Comparison of ENCODE assay signal across 16 cellular contexts in genomic region chr7:151343516-151343915, GRCh38. TPM values are rescaled to one million over a fixed set of nuclear protein-coding genes. Genes with fewer than 3 reads are reported as not detected.
DNase-seq lines count a peak whose midpoint lies in the region; ATAC-seq and TF ChIP-seq lines count a peak whose summit lies in the region.
"Had no signal": no experiment of that assay in that cellular context is flagged by ENCODE, and none has a peak within 500 bp of the region (broad histone marks: within the 10 kb centered on the region; RNA-seq: fewer than 3 reads in every experiment).

No MANE protein-coding gene starts in this region.

- no peak for ATAC-seq in stimulated activated naive B cell treated with anti-CD40 and anti-IgM and Interleukin-4, amounts not matched to agents 10 μg/mL and 1 μg/mL and 100 μg/mL, for 72 hours (replicated peaks)
- ATAC-seq: left lung, right cardiac atrium had no signal

- no peak overlapping the region for H3K27ac ChIP-seq in breast epithelium
- H3K27ac ChIP-seq in SU-DHL-6 (ENCODE audit: low read depth, low read length): no peak overlapping the region
- H3K27ac ChIP-seq in endodermal cell (ENCODE audit: low read depth, low read length): no peak overlapping the region
- no peak overlapping the region for H3K27ac ChIP-seq in effector memory CD4-positive, alpha-beta T cell (ENCODE audit: insufficient read depth, low read length, poor library complexity, severe bottlenecking)

- no peaks in the 10 kb centered on the region for H3K9me2 ChIP-seq in SU-DHL-6 (replicated peaks; ENCODE audit: insufficient read depth, low read length)

- intact Hi-C loops in MCF 10A (cut with micrococcal nuclease): no loop called here
- intact Hi-C loops in breast epithelium (cut with DNase I; ENCODE audit: low total_unique reads): no loop called here

- H3K9me3 ChIP-seq in breast epithelium (no peaks in the 10 kb centered on the region), SU-DHL-6 (ENCODE audit: insufficient read depth, low read length) (no peaks in the 10 kb centered on the region), endodermal cell (ENCODE audit: control insufficient read depth, low read length) (no peaks in the 10 kb centered on the region)
- no peaks in the 10 kb centered on the region for H3K9me3 ChIP-seq in effector memory CD4-positive, alpha-beta T cell (ENCODE audit: control insufficient read depth, low read length)
- H3K9me3 ChIP-seq: left lung had no signal

- no peak for TF ChIP-seq POLR2A in breast epithelium (IDR thresholded peaks at IDR 0.05)

- no peak overlapping the region for H2AFZ ChIP-seq in SU-DHL-6 (ENCODE audit: low read depth, low read length, severe bottlenecking)

- H3K4me3 ChIP-seq in breast epithelium (no peak overlapping the region), SU-DHL-6 (ENCODE audit: insufficient read depth, low read length, poor library complexity, severe bottlenecking) (no peak overlapping the region), endodermal cell (ENCODE audit: low read length) (no peak overlapping the region)
- no peak overlapping the region for H3K4me3 ChIP-seq in effector memory CD4-positive, alpha-beta T cell (ENCODE audit: insufficient read depth, low read depth, low read length, poor library complexity, severe bottlenecking)

- no peaks in the 10 kb centered on the region for H3K4me1 Mint-ChIP-seq in MCF 10A (ENCODE audit: insufficient read depth, unreplicated experiment)
- peaks cover 2% of the 10 kb centered on the region for H3K4me1 Mint-ChIP-seq in endodermal cell
- peaks cover 26 to 51% of the 10 kb centered on the region in 2 donors for H3K4me1 Mint-ChIP-seq in stimulated activated naive B cell treated with anti-CD40 and anti-IgM and Interleukin-4, amounts not matched to agents 10 μg/mL and 1 μg/mL and 100 μg/mL, for 72 hours

- DNase-seq in MCF 10A (ENCODE audit: unreplicated experiment) (no peak), breast epithelium (ENCODE audit: low spot score in 2 of 2) (no peak), endodermal cell (no peak), cerebellar cortex (ENCODE audit: low spot score) (no peak), dedifferentiated amniotic fluid mesenchymal stem cell (ENCODE audit: extremely low spot score) (no peak)
- DNase-seq in stimulated activated naive B cell treated with anti-CD40 and anti-IgM and Interleukin-4, amounts not matched to agents 10 μg/mL and 1 μg/mL and 100 μg/mL, for 72 hours: no peak
- DNase-seq in effector memory CD4-positive, alpha-beta T cell: no peak
- DNase-seq: AML-193; amniotic stem cell; cortex of kidney; left lung; NCI-H1092 treated with DMSO at 0.1 percent for 48 hours; NCI-H226; right cardiac atrium; stimulated activated CD4-positive, alpha-beta T cell treated with anti-CD3 and anti-CD28 coated beads, Interleukin-2, amount 100 ng/mL, for 24 hours had no signal

- no peak overlapping the region for H3K9ac ChIP-seq in SU-DHL-6 (ENCODE audit: low read length)
- no peak overlapping the region for H3K9ac ChIP-seq in endodermal cell (ENCODE audit: extremely low read depth, low read length, poor library complexity, severe bottlenecking)

- H3K27ac Mint-ChIP-seq in MCF 10A (ENCODE audit: low read depth, unreplicated experiment) (peak overlapping the region; percentile 35), endodermal cell (no peak overlapping the region)
- peak overlapping the region; percentile 31 for H3K27ac Mint-ChIP-seq in stimulated activated naive B cell treated with anti-CD40 and anti-IgM and Interleukin-4, amounts not matched to agents 10 μg/mL and 1 μg/mL and 100 μg/mL, for 72 hours

- H3K79me2 ChIP-seq in SU-DHL-6 (ENCODE audit: insufficient read depth, low read length): peaks cover 18% of the 10 kb centered on the region

- peak overlapping the region; percentile 97 for H3K4me2 ChIP-seq in SU-DHL-6 (ENCODE audit: low read depth, low read length, poor library complexity, severe bottlenecking)

- H3K36me3 ChIP-seq in breast epithelium (no peaks in the 10 kb centered on the region), SU-DHL-6 (ENCODE audit: low read length) (no peaks in the 10 kb centered on the region; the same call in 1 of the 2 replicates), endodermal cell (ENCODE audit: control insufficient read depth, insufficient read depth, low read length) (peaks cover 33% of the 10 kb centered on the region)
- H3K36me3 ChIP-seq in effector memory CD4-positive, alpha-beta T cell (ENCODE audit: control insufficient read depth, insufficient read depth, low read length): peaks cover 29% of the 10 kb centered on the region

- no peaks in the 10 kb centered on the region for H3K9me3 Mint-ChIP-seq in MCF 10A (ENCODE audit: unreplicated experiment)
- peaks cover 3% of the 10 kb centered on the region for H3K9me3 Mint-ChIP-seq in endodermal cell
- H3K9me3 Mint-ChIP-seq in stimulated activated naive B cell treated with anti-CD40 and anti-IgM and Interleukin-4, amounts not matched to agents 10 μg/mL and 1 μg/mL and 100 μg/mL, for 72 hours: peaks cover 4 to 5% of the 10 kb centered on the region in 2 donors

- peaks cover 54% of the 10 kb centered on the region for H3F3A ChIP-seq in SU-DHL-6 (ENCODE audit: insufficient read depth)

- WGBS in endodermal cell (ENCODE audit: insufficient coverage in 1 of 2, insufficient read length in 1 of 2), 2 experiments: 97 to 100% methylated on average over 4 to 9 of the region's 9 CpGs

- H3K4me3 Mint-ChIP-seq in MCF 10A (ENCODE audit: unreplicated experiment) (peak overlapping the region; percentile 77), endodermal cell (peak overlapping the region; percentile 68)
- peak overlapping the region in 1 of 2 donors; percentile 31 for H3K4me3 Mint-ChIP-seq in stimulated activated naive B cell treated with anti-CD40 and anti-IgM and Interleukin-4, amounts not matched to agents 10 μg/mL and 1 μg/mL and 100 μg/mL, for 72 hours

- H3K27me3 Mint-ChIP-seq in MCF 10A (ENCODE audit: insufficient read depth, unreplicated experiment) (no peaks in the 10 kb centered on the region), endodermal cell (ENCODE audit: insufficient read depth) (peaks cover 10% of the 10 kb centered on the region)
- no peaks in the 10 kb centered on the region for H3K27me3 Mint-ChIP-seq in stimulated activated naive B cell treated with anti-CD40 and anti-IgM and Interleukin-4, amounts not matched to agents 10 μg/mL and 1 μg/mL and 100 μg/mL, for 72 hours

- H3K4me1 ChIP-seq in breast epithelium (peaks cover 0 to 11% of the 10 kb centered on the region in 2 donors), endodermal cell (ENCODE audit: control insufficient read depth, insufficient read depth, low read length) (no peaks in the 10 kb centered on the region)
- H3K4me1 ChIP-seq in effector memory CD4-positive, alpha-beta T cell (ENCODE audit: control insufficient read depth, insufficient read depth, low read length, poor library complexity, severe bottlenecking): peaks cover 15% of the 10 kb centered on the region

- no TSS peak for BruUV-seq in MCF 10A (replicated peaks; lab: Mats Ljungman, UMichigan)

- H3K27me3 ChIP-seq in breast epithelium (no peaks in the 10 kb centered on the region), SU-DHL-6 (ENCODE audit: low read length) (no peaks in the 10 kb centered on the region), endodermal cell (ENCODE audit: control insufficient read depth, insufficient read depth, low read length, poor library complexity, severe bottlenecking) (no peaks in the 10 kb centered on the region)
- no peaks in the 10 kb centered on the region for H3K27me3 ChIP-seq in effector memory CD4-positive, alpha-beta T cell (replicated peaks; ENCODE audit: control insufficient read depth, insufficient read depth, low read length, poor library complexity, severe bottlenecking)
- H3K27me3 ChIP-seq: left lung had no signal

- POLR2A ChIA-PET in MCF 10A (lab: Yijun Ruan, JAX): interaction anchor here (0.6 kb wide), 1 partner anchor 16 kb away, joined by 3 read pairs; no protein-coding TSS in a partner anchor

- peaks cover 46% of the 10 kb centered on the region for H3K36me3 Mint-ChIP-seq in MCF 10A (ENCODE audit: insufficient read depth, unreplicated experiment)
- peaks cover 26% of the 10 kb centered on the region for H3K36me3 Mint-ChIP-seq in endodermal cell (ENCODE audit: low read depth)
- peaks cover 17 to 18% of the 10 kb centered on the region in 2 donors for H3K36me3 Mint-ChIP-seq in stimulated activated naive B cell treated with anti-CD40 and anti-IgM and Interleukin-4, amounts not matched to agents 10 μg/mL and 1 μg/mL and 100 μg/mL, for 72 hours

- H4K20me1 ChIP-seq in SU-DHL-6 (ENCODE audit: low read depth, low read length): no peaks in the 10 kb centered on the region

- CTCF ChIA-PET in MCF 10A (lab: Yijun Ruan, JAX): interaction anchor here (0.6 to 3.5 kb wide), 6 partner anchors 12 to 33 kb away, joined by 3 to 38 read pairs (median 3); no protein-coding TSS in a partner anchor

- TF ChIP-seq CTCF in MCF 10A (IDR thresholded peaks at IDR 0.05; ENCODE audit: unreplicated experiment) (no peak), breast epithelium (IDR thresholded peaks at IDR 0.05) (no peak), SU-DHL-6 (IDR thresholded peaks at IDR 0.05; ENCODE audit: insufficient read depth, low read length, poor library complexity, severe bottlenecking) (no peak), endodermal cell (conservative IDR thresholded peaks at IDR 0.05) (no peak)

RNA-seq across cellular contexts. Expression of gene NUB1, which starts 1.9 kb away (rescaled TPM):
- total RNA-seq in MCF 10A (2022) (53.3 and 59.6 TPM in 2 replicates), breast epithelium (10 to 100 TPM; 61.9 to 71.7 (median 62.7) TPM), endodermal cell (10 to 100 TPM; 50.2 to 64.7 TPM)
- 49.7 TPM for polyA plus RNA-seq in endodermal cell (2013, experiment 1 of 2)
- polyA plus RNA-seq in endodermal cell (2013, experiment 2 of 2): 48.8 TPM
